10 cellular contexts compared by ENCODE assay signal in the genomic region with DNA sequence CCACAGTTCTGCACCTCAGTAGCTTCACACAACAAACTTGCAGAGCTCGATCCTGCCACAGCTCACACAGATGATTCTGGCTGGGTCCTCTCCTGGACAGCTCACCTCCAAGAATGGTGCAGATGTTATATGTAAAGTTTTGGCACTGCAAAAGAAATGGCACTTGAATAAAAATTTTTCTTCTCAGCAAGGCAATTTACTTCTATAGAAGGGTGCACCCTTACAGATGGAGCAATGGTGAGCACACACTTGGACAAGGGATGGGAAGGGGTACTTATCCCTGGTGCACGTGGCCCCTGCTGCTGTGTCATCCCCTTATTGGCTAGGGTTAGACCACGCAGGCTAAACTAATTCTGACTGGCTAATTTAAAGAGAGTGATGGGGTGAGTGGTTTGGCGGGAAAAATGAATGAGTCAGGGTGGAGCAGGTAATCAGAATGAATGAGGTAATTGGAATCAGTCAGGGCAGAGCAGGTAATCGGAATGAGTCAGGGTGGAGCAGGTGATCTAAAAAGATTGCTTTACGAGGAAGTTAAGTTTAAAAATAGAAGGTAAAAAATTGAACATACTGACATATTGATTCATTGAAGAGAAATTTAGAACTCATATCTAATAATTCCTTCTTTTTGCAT. TPM values are rescaled to one million over a fixed set of nuclear protein-coding genes. Genes with fewer than 3 reads are reported as not detected.
"Had no signal": no experiment of that assay in that cellular context is flagged by ENCODE, and none has a peak within 500 bp of the region (broad histone marks: within the 10 kb centered on the region; RNA-seq: fewer than 3 reads in every experiment).

No MANE protein-coding gene starts in this region.

- FAIRE-seq: HepG2 had no signal

- H3K4me1 ChIP-seq: HAP-1 had no signal

- DNase-seq: GM23248, GOT3, H7, KG1 had no signal

- H3K36me3 ChIP-seq: HAP-1 had no signal

- H3K9me3 ChIP-seq: HAP-1 had no signal

- H3K4me3 ChIP-seq: GM23248, HAP-1 had no signal

- H3K27ac ChIP-seq: GM23248, HL-60 had no signal

- H2AFZ ChIP-seq: GM23248 had no signal

RNA-seq across cellular contexts. Expression of a gene that starts 12.0 kb away (rescaled TPM):
- total RNA-seq: GM23248, H4, HepG2, HT1080 had no signal
- polyA plus RNA-seq: GM23248, HepG2, IgD-negative memory B cell had no signal

RNA-seq across cellular contexts. Expression of a gene that starts 42.1 kb away (rescaled TPM):
- total RNA-seq: GM23248, H4, H7, HepG2, HT1080 had no signal
- polyA plus RNA-seq: GM23248, HepG2, IgD-negative memory B cell had no signal
